ENCODE assay signal across 17 cellular contexts in the genomic region with DNA sequence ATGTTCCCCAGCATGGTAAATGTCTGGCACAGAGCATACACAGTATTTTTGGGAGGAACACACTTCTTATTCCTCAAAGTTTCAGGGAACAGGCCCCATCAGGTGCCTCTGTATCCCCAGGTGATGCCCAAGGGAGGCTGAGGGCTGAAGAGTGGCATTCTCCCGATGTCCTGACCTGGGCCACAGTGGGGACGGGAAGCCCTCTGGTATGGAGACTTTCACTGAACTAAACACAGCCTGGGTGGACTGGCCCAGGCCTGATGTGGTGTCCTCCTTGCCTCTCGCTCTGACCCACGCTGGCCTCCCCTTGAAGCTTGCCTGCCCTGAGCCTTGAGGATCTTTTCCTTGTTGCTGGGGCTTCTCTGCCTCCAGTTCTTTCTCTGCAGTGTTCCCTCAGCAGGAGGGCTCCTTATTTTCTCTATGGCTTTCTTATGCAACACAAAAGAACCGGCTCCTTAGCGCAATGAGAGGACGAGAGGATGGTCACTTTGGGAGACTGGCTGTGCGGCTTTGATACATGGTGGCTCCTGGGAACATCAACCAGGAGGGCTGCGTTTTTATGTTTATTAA.
"Had no signal": no experiment of that assay in that cellular context is flagged by ENCODE, and none has a peak within 500 bp of the region (broad histone marks: within the 10 kb centered on the region; RNA-seq: fewer than 3 reads in every experiment).

No MANE protein-coding gene starts in this region.

- H3K4me1 ChIP-seq: vagina had no signal

- H3K4me3 Mint-ChIP-seq: activated CD8-positive, alpha-beta memory T cell treated with anti-CD3 and anti-CD28 coated beads, Interleukin-2, amount 10 ng/mL, durations not matched to agents 7 days and 5 days; activated T-cell treated with anti-CD3 and anti-CD28 coated beads, Interleukin-2, amount 50 U/mL, for 24 hours; naive thymus-derived CD8-positive, alpha-beta T cell had no signal

- H3K9me3 ChIP-seq: mucosa of descending colon, ovary, vagina had no signal

- H3K4me3 ChIP-seq: dorsolateral prefrontal cortex, mucosa of descending colon, ovary, skin epidermis, vagina had no signal

- H3K9me3 Mint-ChIP-seq: activated naive CD4-positive, alpha-beta T cell treated with anti-CD3 and anti-CD28 coated beads, Interleukin-2, amount 50 U/mL, for 72 hours; activated T-cell treated with anti-CD3 and anti-CD28 coated beads, Interleukin-2, amount 50 U/mL, for 24 hours; naive thymus-derived CD8-positive, alpha-beta T cell had no signal

- H3K36me3 Mint-ChIP-seq: activated CD8-positive, alpha-beta memory T cell treated with anti-CD3 and anti-CD28 coated beads, Interleukin-2, amount 10 ng/mL, durations not matched to agents 7 days and 5 days; activated naive CD4-positive, alpha-beta T cell treated with anti-CD3 and anti-CD28 coated beads, Interleukin-2, amount 50 U/mL, for 72 hours; naive thymus-derived CD8-positive, alpha-beta T cell had no signal

- H3K27me3 ChIP-seq: ovary, vagina had no signal

- ATAC-seq: activated CD8-positive, alpha-beta memory T cell treated with anti-CD3 and anti-CD28 coated beads, Interleukin-2, amount 10 ng/mL, durations not matched to agents 7 days and 5 days; activated naive CD4-positive, alpha-beta T cell treated with anti-CD3 and anti-CD28 coated beads, Interleukin-2, amount 50 U/mL, for 72 hours; esophagus mucosa; mucosa of descending colon; naive thymus-derived CD8-positive, alpha-beta T cell had no signal

- H3K27ac ChIP-seq: dorsolateral prefrontal cortex, ovary, skin epidermis, vagina had no signal

- H3K36me3 ChIP-seq: ovary, vagina had no signal

- H3K27ac Mint-ChIP-seq: activated CD8-positive, alpha-beta memory T cell treated with anti-CD3 and anti-CD28 coated beads, Interleukin-2, amount 10 ng/mL, durations not matched to agents 7 days and 5 days; activated T-cell treated with anti-CD3 and anti-CD28 coated beads, Interleukin-2, amount 50 U/mL, for 24 hours; naive thymus-derived CD8-positive, alpha-beta T cell had no signal

- DNase-seq: activated CD4-positive, alpha-beta T cell treated with anti-CD3 and anti-CD28 coated beads for 1 hour; activated CD4-positive, alpha-beta T cell treated with anti-CD3 and anti-CD28 coated beads, Interleukin-2, amount 50 U/mL, for 48 hours; activated CD8-positive, alpha-beta memory T cell treated with anti-CD3 and anti-CD28 coated beads, Interleukin-2, amount 10 ng/mL, durations not matched to agents 7 days and 5 days; activated effector memory CD4-positive, alpha-beta T cell treated with Interleukin-2 at 50 U/mL for 16 hours; activated T-cell treated with anti-CD3 and anti-CD28 coated beads, Interleukin-2, amount 50 U/mL, for 24 hours; amygdala; cerebellar nuclear complex; dorsolateral prefrontal cortex; hippocampal formation; kidney glomerular epithelial cell; mucosa of descending colon; naive thymus-derived CD8-positive, alpha-beta T cell; ovary had no signal

- H3K4me1 Mint-ChIP-seq: activated CD8-positive, alpha-beta memory T cell treated with anti-CD3 and anti-CD28 coated beads, Interleukin-2, amount 10 ng/mL, durations not matched to agents 7 days and 5 days had no signal
